Comparison of ENCODE assay signal across 12 cellular contexts in the genomic region with DNA sequence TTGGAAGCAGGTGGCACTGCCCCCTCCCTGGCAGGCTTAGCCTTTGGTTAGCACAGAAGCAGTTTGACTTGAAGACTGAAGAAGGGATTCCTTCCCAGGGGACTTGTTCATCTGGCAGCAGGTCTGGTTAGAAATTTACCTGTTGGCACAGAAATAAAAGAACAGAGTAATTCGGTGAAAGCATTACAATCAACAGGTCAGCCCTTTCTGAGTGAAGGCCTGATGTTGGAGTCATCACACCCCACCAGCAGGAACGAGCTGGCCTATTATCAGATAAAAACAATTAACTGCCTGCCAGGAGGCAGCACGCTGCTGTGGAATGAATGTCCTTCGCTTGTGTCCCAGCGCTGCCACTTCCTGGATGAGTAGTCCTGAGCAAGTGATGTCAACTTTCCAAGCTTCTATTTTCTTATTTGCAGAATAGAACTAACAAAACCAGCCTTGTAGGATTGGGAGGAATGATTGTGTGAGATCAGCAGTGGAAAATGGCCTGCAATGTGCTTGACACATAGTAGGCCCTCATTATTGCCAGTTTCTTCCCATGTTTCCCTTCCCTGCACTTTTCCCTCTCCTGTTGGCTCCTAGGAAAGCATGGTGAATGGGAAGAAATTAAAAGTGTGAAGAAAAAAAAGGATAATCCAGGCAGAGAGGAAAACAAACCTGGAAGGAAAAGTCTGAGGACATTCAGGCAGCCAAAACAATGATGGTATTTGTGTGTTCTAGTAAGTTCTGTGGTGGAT.
DNase-seq lines count a peak whose midpoint lies in the region; FAIRE-seq and TF ChIP-seq lines count a peak whose summit lies in the region.
"Had no signal": no experiment of that assay in that cellular context is flagged by ENCODE, and none has a peak within 500 bp of the region (broad histone marks: within the 10 kb centered on the region; RNA-seq: fewer than 3 reads in every experiment).

No MANE protein-coding gene starts in this region.

- no peak for TF ChIP-seq POLR2A in H54 (IDR thresholded peaks at IDR 0.05; ENCODE audit: low read depth, low read length)

- FAIRE-seq in H54 (lab: Jason Lieb, UNC) = no peak
- FAIRE-seq: GM12892 had no signal

- peak; percentile 14 for DNase-seq in stimulated activated CD4-positive, alpha-beta T cell treated with anti-CD3 and anti-CD28 coated beads, Interleukin-15, amount 100 ng/mL, for 24 hours
- DNase-seq in stimulated activated CD4-positive, alpha-beta T cell treated with anti-CD3 and anti-CD28 coated beads, Interleukin-4, amount 100 ng/mL, for 1 hour = no peak
- DNase-seq in UCSD-AML1 (lab: John Stamatoyannopoulos, UW; ENCODE audit: unreplicated experiment) (peak; percentile 29), hepatic stellate cell (ENCODE audit: low spot score) (peak; percentile 14), HPDE6-E6E7 (ENCODE audit: extremely low spot score) (no peak), H54 (ENCODE audit: insufficient read length, low spot score) (no peak)
- DNase-seq in activated CD4-positive, CD25-positive, alpha-beta regulatory T cell (lab: John Stamatoyannopoulos, UW) = no peak
- no peak for DNase-seq in activated naive CD4-positive, alpha-beta T cell treated with anti-CD3 and anti-CD28 coated beads, Interleukin-2, amount 50 U/mL, for 16 hours
- DNase-seq: C1 segment of cervical spinal cord, NCI-H1436 treated with DMSO at 0.1 percent for 48 hours, SJCRH30 had no signal

Comparison
In these comparisons a context has a peak if more than half of its experiments do, and no peak if none do; other contexts are left out.
1. DNase-seq: peak in stimulated activated CD4-positive, alpha-beta T cell treated with anti-CD3 and anti-CD28 coated beads, Interleukin-15, amount 100 ng/mL, for 24 hours (single experiment), UCSD-AML1 (single experiment) and hepatic stellate cell (single experiment); none in stimulated activated CD4-positive, alpha-beta T cell treated with anti-CD3 and anti-CD28 coated beads, Interleukin-4, amount 100 ng/mL, for 1 hour (single experiment), HPDE6-E6E7 (single experiment), activated CD4-positive, CD25-positive, alpha-beta regulatory T cell (0 of 4), activated naive CD4-positive, alpha-beta T cell treated with anti-CD3 and anti-CD28 coated beads, Interleukin-2, amount 50 U/mL, for 16 hours (single experiment) and H54 (single experiment).